In genomic region chr3:119700269-119700919, GRCh38 we compare ENCODE assay signal across 9 cellular contexts. TPM values are rescaled to one million over a fixed set of nuclear protein-coding genes. Genes with fewer than 3 reads are reported as not detected.
DNase-seq lines count a peak whose midpoint lies in the region; ATAC-seq lines count a peak whose summit lies in the region.
"Had no signal": no experiment of that assay in that cellular context is flagged by ENCODE, and none has a peak within 500 bp of the region (broad histone marks: within the 10 kb centered on the region; RNA-seq: fewer than 3 reads in every experiment).

No MANE protein-coding gene starts in this region.

- H3K27ac Mint-ChIP-seq in T-helper 2 cell treated with Interferon-gamma antibody and Interleukin-4, amounts not matched to agents 5 μg/mL and 100 μg/mL, for 36 hours = peak overlapping the region; percentile 55

- peak overlapping the region; percentile 33 for H3K4me3 Mint-ChIP-seq in T-helper 2 cell treated with Interferon-gamma antibody and Interleukin-4, amounts not matched to agents 5 μg/mL and 100 μg/mL, for 36 hours

- H3K9me3 Mint-ChIP-seq in T-helper 2 cell treated with Interferon-gamma antibody and Interleukin-4, amounts not matched to agents 5 μg/mL and 100 μg/mL, for 36 hours = peaks cover 9% of the 10 kb centered on the region

- peaks cover 7% of the 10 kb centered on the region for H3K36me3 Mint-ChIP-seq in T-helper 2 cell treated with Interferon-gamma antibody and Interleukin-4, amounts not matched to agents 5 μg/mL and 100 μg/mL, for 36 hours (ENCODE audit: low read depth)

- peak; percentile 68 for DNase-seq in T-helper 2 cell treated with Interferon-gamma antibody and Interleukin-4, amounts not matched to agents 5 μg/mL and 100 μg/mL, for 36 hours (ENCODE audit: low spot score)
- DNase-seq in kidney tubule cell (ENCODE audit: low spot score) (peak; percentile 91), DMS79 treated with DMSO at 0.1 percent for 48 hours (lab: John Stamatoyannopoulos, UW) (no peak), NCI-H82 (lab: John Stamatoyannopoulos, UW) (no peak), left lobe of liver (ENCODE audit: low spot score) (no peak), GDM1 (lab: John Stamatoyannopoulos, UW) (no peak)

- H3K27me3 Mint-ChIP-seq in T-helper 2 cell treated with Interferon-gamma antibody and Interleukin-4, amounts not matched to agents 5 μg/mL and 100 μg/mL, for 36 hours (ENCODE audit: low read depth) = peaks cover 16% of the 10 kb centered on the region

- H3K4me1 Mint-ChIP-seq in T-helper 2 cell treated with Interferon-gamma antibody and Interleukin-4, amounts not matched to agents 5 μg/mL and 100 μg/mL, for 36 hours (ENCODE audit: low read depth) = peaks cover 29% of the 10 kb centered on the region

- ATAC-seq in GM18502 (IDR thresholded peaks at IDR 0.05; ENCODE audit: poor library complexity, unreplicated experiment) (peak; percentile 37), HG02759 (IDR thresholded peaks at IDR 0.05; ENCODE audit: unreplicated experiment) (peak; percentile 33), left lobe of liver (no peak)
- ATAC-seq: heart right ventricle had no signal

RNA-seq across cellular contexts. Expression of gene CFAP91, which starts 2.4 kb away (rescaled TPM):
- total RNA-seq in left lobe of liver = 0.55 TPM

RNA-seq across cellular contexts. Expression of gene COX17, which starts 23.2 kb away (rescaled TPM):
- 31.0 TPM for total RNA-seq in left lobe of liver

RNA-seq across cellular contexts. Expression of gene POPDC2, which starts 40.0 kb away (rescaled TPM):
- 0.65 TPM for total RNA-seq in left lobe of liver

Comparison
In these comparisons a context has a peak if more than half of its experiments do, and no peak if none do; other contexts are left out.
1. DNase-seq: peak in T-helper 2 cell treated with Interferon-gamma antibody and Interleukin-4, amounts not matched to agents 5 μg/mL and 100 μg/mL, for 36 hours (single experiment) and kidney tubule cell (single experiment); none in DMS79 treated with DMSO at 0.1 percent for 48 hours (single experiment), NCI-H82 (single experiment), left lobe of liver (single experiment) and GDM1 (single experiment).